12 cellular contexts compared by ENCODE assay signal in genomic region chr17:75643033-75644017, GRCh38. TPM values are rescaled to one million over a fixed set of nuclear protein-coding genes. Genes with fewer than 3 reads are reported as not detected.
DNase-seq lines count a peak whose midpoint lies in the region; TF ChIP-seq lines count a peak whose summit lies in the region.
"Had no signal": no experiment of that assay in that cellular context is flagged by ENCODE, and none has a peak within 500 bp of the region (broad histone marks: within the 10 kb centered on the region; RNA-seq: fewer than 3 reads in every experiment).

No MANE protein-coding gene starts in this region.

- peak; percentile 88 for DNase-seq in ELF-1 (ENCODE audit: low read depth, low spot score)
- DNase-seq in RWPE1 (ENCODE audit: low spot score): no peak
- DNase-seq in hepatocyte (ENCODE audit: low spot score): no peak
- DNase-seq in osteoblast (ENCODE audit: insufficient read length, low spot score, missing footprints): peak; percentile 77
- no peak for DNase-seq in brain microvascular endothelial cell
- DNase-seq in ascending aorta (ENCODE audit: low spot score in 2 of 2): no peak
- no peak for DNase-seq in NCI-H774 (lab: John Stamatoyannopoulos, UW)
- no peak for DNase-seq in stimulated activated naive CD4-positive, alpha-beta T cell (lab: John Stamatoyannopoulos, UW)
- DNase-seq: kidney glomerular epithelial cell; stimulated activated CD4-positive, alpha-beta T cell treated with anti-CD3 and anti-CD28 coated beads, Interleukin-12 subunit alpha, Interleukin-12 subunit beta, amount 100 ng/mL, for 4 hours had no signal

- H3K79me2 ChIP-seq in hepatocyte (peaks cover 8% of the 10 kb centered on the region), osteoblast (ENCODE audit: insufficient read depth, low read length) (no peaks in the 10 kb centered on the region)

- H3K9me2 ChIP-seq in hepatocyte (replicated peaks; ENCODE audit: insufficient read depth): no peaks in the 10 kb centered on the region

- POLR2A ChIA-PET in RWPE1 (lab: Yijun Ruan, JAX; ENCODE audit: low non-redundant PET): no interaction called here

- intact Hi-C loops in ascending aorta (cut with DNase I): no loop called here

- H3K4me2 ChIP-seq in hepatocyte (no peak overlapping the region), osteoblast (ENCODE audit: insufficient read depth, low read length) (no peak overlapping the region)

- WGBS in hepatocyte (ENCODE audit: low lambda C conversion rate, missing lambda C conversion rate): 83% methylated on average over 22 of the region's 22 CpGs

- no peaks in the 10 kb centered on the region for H3K27me3 ChIP-seq in hepatocyte
- no peaks in the 10 kb centered on the region for H3K27me3 ChIP-seq in osteoblast (ENCODE audit: insufficient read depth, low read length)
- no peaks in the 10 kb centered on the region for H3K27me3 ChIP-seq in brain microvascular endothelial cell (replicated peaks)
- no peaks in the 10 kb centered on the region for H3K27me3 ChIP-seq in ascending aorta

- no peaks in the 10 kb centered on the region for H4K20me1 ChIP-seq in hepatocyte (ENCODE audit: insufficient read depth, poor library complexity, severe bottlenecking)
- H4K20me1 ChIP-seq in osteoblast (ENCODE audit: insufficient read depth, low read length): no peaks in the 10 kb centered on the region

- H2AFZ ChIP-seq in hepatocyte: no peak overlapping the region
- H2AFZ ChIP-seq in osteoblast (ENCODE audit: low read length): no peak overlapping the region

- CTCF ChIA-PET in RWPE1 (lab: Yijun Ruan, JAX): interaction anchor here (0.7 to 3.4 kb wide), 3 partner anchors 10 to 116 kb away, joined by 3 to 38 read pairs (median 19); partner anchors contain the start of gene SMIM5

- in situ Hi-C loops in brain microvascular endothelial cell (cut with HindIII; ENCODE audit: low pct_ligation_motif_present, low sequenced_read_pairs): no loop called here

- peak overlapping the region; percentile 19 for H3K27ac ChIP-seq in RWPE1
- H3K27ac ChIP-seq in hepatocyte: peak overlapping the region; percentile 100
- no peak overlapping the region for H3K27ac ChIP-seq in osteoblast (ENCODE audit: low read depth, low read length)
- H3K27ac ChIP-seq in brain microvascular endothelial cell: no peak overlapping the region
- no peak overlapping the region for H3K27ac ChIP-seq in ascending aorta

- TF ChIP-seq CTCF in RWPE1 (conservative IDR thresholded peaks at IDR 0.05; ENCODE audit: low read depth) (no peak), hepatocyte (IDR thresholded peaks at IDR 0.05; ENCODE audit: poor library complexity) (no peak), osteoblast (IDR thresholded peaks at IDR 0.05; ENCODE audit: extremely low read depth, low read depth, low read length) (no peak), brain microvascular endothelial cell (IDR thresholded peaks at IDR 0.05; ENCODE audit: low read depth, low read length, missing control alignments) (no peak), ascending aorta (IDR thresholded peaks at IDR 0.05) (no peak)

- peaks cover 38% of the 10 kb centered on the region for H3K4me1 ChIP-seq in hepatocyte (ENCODE audit: insufficient read depth)
- no peaks in the 10 kb centered on the region for H3K4me1 ChIP-seq in osteoblast (ENCODE audit: insufficient read depth, low read length)
- no peaks in the 10 kb centered on the region for H3K4me1 ChIP-seq in ascending aorta

- H3K36me3 ChIP-seq in hepatocyte (replicated peaks; ENCODE audit: insufficient read depth, low read depth): no peaks in the 10 kb centered on the region
- H3K36me3 ChIP-seq in osteoblast (ENCODE audit: insufficient read depth, low read length): no peaks in the 10 kb centered on the region
- H3K36me3 ChIP-seq in brain microvascular endothelial cell (replicated peaks): no peaks in the 10 kb centered on the region
- peaks cover 7 to 14% of the 10 kb centered on the region in 2 donors for H3K36me3 ChIP-seq in ascending aorta

- no peaks in the 10 kb centered on the region for H3K9me3 ChIP-seq in hepatocyte (ENCODE audit: low read depth)
- H3K9me3 ChIP-seq in osteoblast (ENCODE audit: low read depth, low read length): no peaks in the 10 kb centered on the region
- no peaks in the 10 kb centered on the region for H3K9me3 ChIP-seq in ascending aorta

- H3K4me3 ChIP-seq in hepatocyte: no peak overlapping the region
- no peak overlapping the region for H3K4me3 ChIP-seq in osteoblast (ENCODE audit: insufficient read depth, low read length)
- H3K4me3 ChIP-seq in brain microvascular endothelial cell (ENCODE audit: low read depth, low read length): no peak overlapping the region
- H3K4me3 ChIP-seq in ascending aorta: no peak overlapping the region

RNA-seq across cellular contexts. Expression of gene SMIM5, which starts 10.1 kb away (rescaled TPM):
- total RNA-seq in hepatocyte (4.1 and 4.5 TPM in 2 replicates), osteoblast (under 0.01 TPM in 1 of 2 replicates, not detected in the other), ascending aorta (not detected)
- 6.8 and 7.7 TPM in 2 replicates for polyA plus RNA-seq in hepatocyte
- total RNA-seq: neural crest cell had no signal
- polyA plus RNA-seq: AG04450 had no signal

RNA-seq across cellular contexts. Expression of gene RECQL5, which starts 23.6 kb away (rescaled TPM):
- total RNA-seq in hepatocyte: 11.8 and 23.1 TPM in 2 replicates
- polyA plus RNA-seq in hepatocyte: 44.4 and 79.6 TPM in 2 replicates
- total RNA-seq in osteoblast: 17.7 and 24.5 TPM in 2 replicates
- 7.6 TPM for total RNA-seq in ascending aorta

RNA-seq across cellular contexts. Expression of gene SAP30BP, which starts 23.8 kb away (rescaled TPM):
- 59.3 and 67.5 TPM in 2 replicates for total RNA-seq in hepatocyte
- polyA plus RNA-seq in hepatocyte: 89.9 and 110 TPM in 2 replicates
- 48.1 and 60.7 TPM in 2 replicates for total RNA-seq in osteoblast
- 70.9 TPM for total RNA-seq in ascending aorta

RNA-seq across cellular contexts. Expression of gene MYO15B, which starts 55.7 kb away (rescaled TPM):
- total RNA-seq in hepatocyte: 99.8 and 153 TPM in 2 replicates
- 124 and 132 TPM in 2 replicates for polyA plus RNA-seq in hepatocyte
- total RNA-seq in osteoblast: 0.88 and 1.4 TPM in 2 replicates
- total RNA-seq in ascending aorta: 285 TPM

Comparison
In these comparisons a context has a peak if more than half of its experiments do, and no peak if none do; other contexts are left out.
1. DNase-seq: peak in ELF-1 (single experiment) and osteoblast (single experiment); none in RWPE1 (single experiment), hepatocyte (single experiment), brain microvascular endothelial cell (single experiment), ascending aorta (0 of 2), NCI-H774 (single experiment) and stimulated activated naive CD4-positive, alpha-beta T cell (0 of 6).
2. H3K27ac ChIP-seq: peak in RWPE1 (single experiment) and hepatocyte (single experiment); none in osteoblast (single experiment), brain microvascular endothelial cell (single experiment) and ascending aorta (0 of 2).